ENCODE assay signal across 12 cellular contexts in the genomic region with DNA sequence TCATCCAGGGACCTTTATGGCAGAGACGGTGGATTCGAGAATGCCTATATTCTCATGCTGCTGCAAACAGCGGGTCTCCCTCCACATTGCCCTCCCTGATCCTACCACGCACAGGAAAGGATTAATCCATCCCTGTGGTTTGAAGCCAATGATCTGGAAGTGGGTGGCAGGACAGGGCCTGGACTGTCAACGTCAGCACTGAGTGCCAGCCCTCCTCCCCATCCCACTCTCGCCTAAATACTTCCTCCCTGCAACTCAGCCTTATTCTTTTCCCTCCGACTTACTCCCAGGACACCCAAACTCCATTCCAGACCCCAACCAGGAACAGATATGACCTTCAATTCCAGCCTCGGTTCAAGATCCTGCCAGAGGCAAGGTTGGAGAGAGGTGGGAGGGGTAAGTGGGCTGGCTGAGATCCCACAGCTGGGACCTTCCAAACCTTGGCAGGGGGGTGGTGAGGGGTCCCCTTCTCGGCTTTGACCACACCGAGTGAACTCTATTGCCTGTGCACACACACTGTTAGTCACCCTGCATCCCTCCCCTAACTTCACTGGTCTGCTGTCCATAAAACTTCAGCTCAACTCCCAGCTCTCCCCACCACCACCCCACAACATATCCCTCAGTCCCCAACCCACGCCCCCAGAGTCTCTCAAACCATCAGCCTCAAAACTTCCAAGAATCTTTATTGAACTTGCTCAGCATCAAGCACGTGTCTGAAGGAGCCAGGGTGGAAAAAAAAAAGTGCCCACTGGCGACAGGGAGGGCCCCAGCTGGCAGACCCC. TPM values are rescaled to one million over a fixed set of nuclear protein-coding genes. Genes with fewer than 3 reads are reported as not detected.
A peak's percentile ranks its signal among the peaks of the same experiment; 100 is the strongest.
DNase-seq lines count a peak whose midpoint lies in the region; ATAC-seq and TF ChIP-seq lines count a peak whose summit lies in the region.
"Had no signal": no experiment of that assay in that cellular context is flagged by ENCODE, and none has a peak within 500 bp of the region (broad histone marks: within the 10 kb centered on the region; RNA-seq: fewer than 3 reads in every experiment).

No MANE protein-coding gene starts in this region.

- BruUV-seq in Caco-2 (replicated peaks; lab: Mats Ljungman, UMichigan), result no TSS peak

- H3K36me3 Mint-ChIP-seq in Caco-2 (ENCODE audit: insufficient read depth, unreplicated experiment) (peaks cover 11% of the 10 kb centered on the region), T-helper 17 cell (ENCODE audit: low read depth) (peaks cover 12% of the 10 kb centered on the region)

- intact Hi-C loops in Caco-2 (cut with micrococcal nuclease; ENCODE audit: unreplicated experiment), result no loop called here

- H3K27me3 ChIP-seq in Caco-2 (replicated peaks; ENCODE audit: control insufficient read depth, insufficient read depth, low read length) (no peaks in the 10 kb centered on the region), skeletal muscle satellite cell (ENCODE audit: control insufficient read depth, insufficient read depth, low read length) (no peaks in the 10 kb centered on the region)

- no peak overlapping the region for H3K4me3 ChIP-seq in Caco-2 (ENCODE audit: low read depth, low read length)
- peak overlapping the region; percentile 61 for H3K4me3 ChIP-seq in fibroblast of villous mesenchyme (ENCODE audit: low read depth, low read length)
- peak overlapping the region; percentile 67 for H3K4me3 ChIP-seq in skeletal muscle satellite cell (ENCODE audit: low read length)

- H3K27ac Mint-ChIP-seq in Caco-2 (ENCODE audit: unreplicated experiment) (peak overlapping the region; percentile 95), T-helper 17 cell (peak overlapping the region; percentile 96)

- POLR2A ChIA-PET in Caco-2 (lab: Charles Lee), result no interaction called here

- DNase-seq in Caco-2, result no peak
- DNase-seq in T-helper 17 cell, result no peak
- no peak for DNase-seq in fibroblast of villous mesenchyme (ENCODE audit: low read depth)
- no peak for DNase-seq in SHP77 treated with DMSO at 0.1 percent for 48 hours (lab: John Stamatoyannopoulos, UW)
- DNase-seq in SK-N-DZ (ENCODE audit: low spot score), result no peak
- DNase-seq in HPDE6-E6E7 (ENCODE audit: extremely low spot score), result no peak
- DNase-seq: activated gamma-delta T cell treated with Interleukin-2 at 50 U/mL for 16 hours, DMS153, Kasumi-1, NCI-H82 had no signal

- H3K9me3 ChIP-seq in Caco-2, result no peaks in the 10 kb centered on the region
- no peaks in the 10 kb centered on the region for H3K9me3 ChIP-seq in T-helper 17 cell (ENCODE audit: control insufficient read depth, low read length, poor library complexity, severe bottlenecking)
- no peaks in the 10 kb centered on the region for H3K9me3 ChIP-seq in skeletal muscle satellite cell (replicated peaks; ENCODE audit: low read length)

- no peaks in the 10 kb centered on the region for H3K36me3 ChIP-seq in Caco-2 (ENCODE audit: control insufficient read depth, insufficient read depth, low read length)
- H3K36me3 ChIP-seq in skeletal muscle satellite cell (ENCODE audit: insufficient read depth, low read length), result no peaks in the 10 kb centered on the region

- peaks cover 36% of the 10 kb centered on the region for H3K4me1 ChIP-seq in Caco-2
- peaks cover 68% of the 10 kb centered on the region for H3K4me1 ChIP-seq in skeletal muscle satellite cell (ENCODE audit: control insufficient read depth, insufficient read depth, low read length)

- H3K4me2 ChIP-seq in skeletal muscle satellite cell (ENCODE audit: low read length), result peak overlapping the region; percentile 77

- H3K27me3 Mint-ChIP-seq in Caco-2 (ENCODE audit: insufficient read depth, unreplicated experiment) (no peaks in the 10 kb centered on the region), T-helper 17 cell (no peaks in the 10 kb centered on the region)

- TF ChIP-seq CTCF in Caco-2 (IDR thresholded peaks at IDR 0.05; ENCODE audit: insufficient read depth in 1 of 2, low read depth in 1 of 2, low read length in 1 of 2, severe bottlenecking in 1 of 2, unreplicated experiment in 1 of 2), result no peak
- TF ChIP-seq CTCF in fibroblast of villous mesenchyme (IDR thresholded peaks at IDR 0.05; ENCODE audit: insufficient read depth, low read depth, low read length), result no peak

- CTCF ChIA-PET in Caco-2 (lab: Charles Lee), result no interaction called here

- H3K4me3 Mint-ChIP-seq in Caco-2 (ENCODE audit: unreplicated experiment), result no peak overlapping the region
- peak overlapping the region; percentile 98 for H3K4me3 Mint-ChIP-seq in T-helper 17 cell

- no peak for ATAC-seq in T-helper 17 cell
- ATAC-seq in GM18861 (IDR thresholded peaks at IDR 0.05; ENCODE audit: unreplicated experiment), result no peak

- peaks cover 36% of the 10 kb centered on the region for H3K4me1 Mint-ChIP-seq in Caco-2 (ENCODE audit: low read depth, unreplicated experiment)
- peaks cover 69% of the 10 kb centered on the region for H3K4me1 Mint-ChIP-seq in T-helper 17 cell

- no peaks in the 10 kb centered on the region for H3K9me3 Mint-ChIP-seq in Caco-2 (ENCODE audit: unreplicated experiment)

- peak overlapping the region; percentile 78 for H3K9ac ChIP-seq in skeletal muscle satellite cell (ENCODE audit: low read depth, low read length)

RNA-seq across cellular contexts. Expression of a gene that starts 2.4 kb away (rescaled TPM):
- total RNA-seq in Caco-2 (2022) (not detected in 2 replicates), T-helper 17 cell (1 to 10 TPM in 1 of 2 donors, not detected in 1; 1.1 TPM), fibroblast of villous mesenchyme (0.32 TPM in 1 of 2 replicates, not detected in the other)
- total RNA-seq in skeletal muscle satellite cell (2012; rRNA removed), result 1.3 TPM in 1 of 2 replicates, not detected in the other
- polyA plus RNA-seq in SK-N-DZ (2014; cell fraction: cytosol; rRNA removed), result 1.4 TPM in 1 of 2 replicates, not detected in the other
- polyA plus RNA-seq in SK-N-DZ (2014; cell fraction: nucleus; rRNA removed), result not detected in 2 replicates

RNA-seq across cellular contexts. Expression of a gene that starts 2.5 kb away (rescaled TPM):
- 53.6 and 54.4 TPM in 2 replicates for total RNA-seq in Caco-2 (2022)
- 1,000 to 10,000 TPM in 1 of 2 donors, 100 to 1,000 TPM in 1; 935 to 1,018 TPM for total RNA-seq in T-helper 17 cell
- total RNA-seq in fibroblast of villous mesenchyme, result 165 and 507 TPM in 2 replicates
- 169 and 399 TPM in 2 replicates for total RNA-seq in skeletal muscle satellite cell (2012; rRNA removed)
- 5.5 and 16.7 TPM in 2 replicates for polyA plus RNA-seq in SK-N-DZ (2014; cell fraction: cytosol; rRNA removed)
- 0.49 and 2.5 TPM in 2 replicates for polyA plus RNA-seq in SK-N-DZ (2014; cell fraction: nucleus; rRNA removed)

RNA-seq across cellular contexts. Expression of a gene that starts 5.9 kb away (rescaled TPM):
- 0.61 and 0.84 TPM in 2 replicates for total RNA-seq in Caco-2 (2022)
- total RNA-seq in T-helper 17 cell, result not detected
- 18.0 and 20.3 TPM in 2 replicates for total RNA-seq in fibroblast of villous mesenchyme
- total RNA-seq in skeletal muscle satellite cell (2012; rRNA removed), result 11.6 and 13.2 TPM in 2 replicates
- 1.3 TPM in 1 of 2 replicates, not detected in the other for polyA plus RNA-seq in SK-N-DZ (2014; cell fraction: cytosol; rRNA removed)
- polyA plus RNA-seq in SK-N-DZ (2014; cell fraction: nucleus; rRNA removed), result 1.2 TPM in 1 of 2 replicates, not detected in the other

RNA-seq across cellular contexts. Expression of a gene that starts 7.4 kb away (rescaled TPM):
- total RNA-seq in Caco-2 (2022), result 416 and 432 TPM in 2 replicates
- 100 to 1,000 TPM; 303 to 331 TPM for total RNA-seq in T-helper 17 cell
- total RNA-seq in fibroblast of villous mesenchyme, result 1,018 and 1,040 TPM in 2 replicates
- 1,129 and 1,390 TPM in 2 replicates for total RNA-seq in skeletal muscle satellite cell (2012; rRNA removed)
- polyA plus RNA-seq in SK-N-DZ (2014; cell fraction: cytosol; rRNA removed), result 0.61 and 1.6 TPM in 2 replicates
- 0.88 and 1.3 TPM in 2 replicates for polyA plus RNA-seq in SK-N-DZ (2014; cell fraction: nucleus; rRNA removed)

RNA-seq across cellular contexts. Expression of a gene that starts 22.5 kb away (rescaled TPM):
- total RNA-seq in Caco-2 (2022), result 2.4 and 3.0 TPM in 2 replicates
- total RNA-seq in T-helper 17 cell, result under 1 TPM in 1 of 2 donors, not detected in 1; 0.52 TPM
- total RNA-seq in fibroblast of villous mesenchyme, result 0.97 and 2.2 TPM in 2 replicates
- total RNA-seq in skeletal muscle satellite cell (2012; rRNA removed), result 2.5 and 3.9 TPM in 2 replicates
- not detected in 2 replicates for polyA plus RNA-seq in SK-N-DZ (2014; cell fraction: cytosol; rRNA removed)
- polyA plus RNA-seq in SK-N-DZ (2014; cell fraction: nucleus; rRNA removed), result not detected in 2 replicates

Comparison
In these comparisons a context has a peak if more than half of its experiments do, and no peak if none do; other contexts are left out.
1. RNA of a gene that starts 5.9 kb away (total RNA-seq): 18.0 to 20.3 TPM in fibroblast of villous mesenchyme; 0.61 to 0.84 TPM in Caco-2 and not detected in T-helper 17 cell; every median in the first group is over 10 times any median in the second.